In genomic region chr1:183023146-183023600, GRCh38 we compare ENCODE assay signal across 8 cellular contexts. TPM values are rescaled to one million over a fixed set of nuclear protein-coding genes. Genes with fewer than 3 reads are reported as not detected.
A peak's percentile ranks its signal among the peaks of the same experiment; 100 is the strongest.
DNase-seq lines count a peak whose midpoint lies in the region; ATAC-seq and TF ChIP-seq lines count a peak whose summit lies in the region.

LAMC1 (plus strand) TSS chr1:183023420; CDS start chr1:183023717, 297 bp downstream.

- peaks cover 20% of the 10 kb centered on the region for H3K36me3 ChIP-seq in adipocyte (ENCODE audit: control insufficient read depth, insufficient read depth, low read length, severe bottlenecking)

- peak within 1 kb of the TSS; percentile 99 for H3K9ac ChIP-seq in adipocyte (ENCODE audit: low read length)

- intact Hi-C loops in Calu3 (cut with micrococcal nuclease; ENCODE audit: unreplicated experiment) = no loop called here

- CTCF ChIA-PET in Calu3 (lab: Charles Lee) = no interaction called here

- H3K9me3 Mint-ChIP-seq in Calu3 (ENCODE audit: low read depth, unreplicated experiment) (no peaks in the 10 kb centered on the region), glutamatergic neuron (ENCODE audit: unreplicated experiment) (peaks cover 7% of the 10 kb centered on the region)

- H3K9me3 ChIP-seq in adipocyte (ENCODE audit: control insufficient read depth, low read length) = no peaks in the 10 kb centered on the region

- H3K4me3 Mint-ChIP-seq in Calu3 (ENCODE audit: low read depth, unreplicated experiment) = peak within 1 kb of the TSS; percentile 94
- H3K4me3 Mint-ChIP-seq in glutamatergic neuron (ENCODE audit: unreplicated experiment) = peak within 1 kb of the TSS; percentile 95

- peaks cover 76% of the 10 kb centered on the region for H3K36me3 Mint-ChIP-seq in Calu3 (ENCODE audit: insufficient read depth, unreplicated experiment)
- no peaks in the 10 kb centered on the region for H3K36me3 Mint-ChIP-seq in glutamatergic neuron (ENCODE audit: unreplicated experiment)

- H3K4me3 ChIP-seq in adipocyte (ENCODE audit: low read length) = peak within 1 kb of the TSS; percentile 93

- H3K4me1 ChIP-seq in adipocyte (ENCODE audit: control insufficient read depth, insufficient read depth, low read length) = peaks cover 19% of the 10 kb centered on the region

- H3K4me1 Mint-ChIP-seq in Calu3 (ENCODE audit: low read depth, unreplicated experiment) (peaks cover 42% of the 10 kb centered on the region), glutamatergic neuron (ENCODE audit: low read depth, unreplicated experiment) (peaks cover 29% of the 10 kb centered on the region)

- no peaks in the 10 kb centered on the region for H3K27me3 ChIP-seq in adipocyte (replicated peaks; ENCODE audit: control insufficient read depth, insufficient read depth, low read length)

- BruUV-seq in Calu3 (replicated peaks; lab: Mats Ljungman, UMichigan) = no TSS peak

- TF ChIP-seq CTCF in Calu3 (IDR thresholded peaks at IDR 0.05; ENCODE audit: unreplicated experiment) (no peak), glutamatergic neuron (IDR thresholded peaks at IDR 0.05; ENCODE audit: partially characterized antibody, unreplicated experiment) (no peak)

- H3K27ac Mint-ChIP-seq in Calu3 (ENCODE audit: unreplicated experiment) (peak within 1 kb of the TSS; percentile 98), glutamatergic neuron (ENCODE audit: unreplicated experiment) (peak within 1 kb of the TSS; percentile 85)

- DNase-seq in Calu3 (peak; percentile 96), NCI-H69 (lab: John Stamatoyannopoulos, UW) (peak; percentile 96), adipocyte (ENCODE audit: low read depth) (peak; percentile 95), glutamatergic neuron (peak; percentile 93), nucleus accumbens (lab: John Stamatoyannopoulos, UW) (peak in 44 of 56 donors; percentile 3 to 73 (median 38)), activated gamma-delta T cell treated with Interleukin-2 at 50 U/mL for 16 hours (no peak)

- ATAC-seq in GM19328 (IDR thresholded peaks at IDR 0.05; ENCODE audit: unreplicated experiment) (peak; percentile 32), HG03342 (IDR thresholded peaks at IDR 0.05; ENCODE audit: unreplicated experiment) (peak; percentile 31)

- H3K27me3 Mint-ChIP-seq in Calu3 (ENCODE audit: unreplicated experiment) = no peaks in the 10 kb centered on the region
- peaks cover 11% of the 10 kb centered on the region for H3K27me3 Mint-ChIP-seq in glutamatergic neuron (ENCODE audit: unreplicated experiment)

RNA-seq across cellular contexts. Expression of gene LAMC1, which starts in this region (rescaled TPM):
- total RNA-seq in Calu3 (2022) (368 and 579 TPM in 2 replicates), glutamatergic neuron (ENCODE audit: unreplicated experiment) (51.8 TPM)
